In the genomic region with DNA sequence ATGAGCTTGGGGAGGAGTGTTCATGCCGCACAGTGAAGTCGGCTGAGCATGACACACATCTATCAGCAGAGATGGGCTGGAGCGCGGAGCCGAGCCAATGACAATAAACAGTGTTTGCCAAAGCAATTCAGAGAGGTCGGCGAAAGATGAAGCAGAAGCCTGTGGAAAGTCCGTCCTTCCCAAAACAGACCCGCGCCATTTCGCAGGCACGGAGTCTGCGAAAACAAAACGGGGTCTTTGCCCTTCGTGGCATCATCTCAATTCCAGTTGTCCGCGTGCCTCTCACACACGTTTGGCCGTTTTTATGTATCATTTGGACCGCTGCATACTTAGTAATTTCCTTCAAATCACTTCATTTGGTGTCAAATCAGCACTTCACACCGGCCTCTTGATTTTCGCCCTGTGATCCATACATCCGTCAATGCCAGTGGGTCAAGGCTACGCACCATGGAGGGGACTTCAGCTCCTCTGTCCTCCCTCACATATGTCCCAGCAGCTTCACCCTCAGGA, we compare ENCODE assay signal across 19 cellular contexts.
DNase-seq lines count a peak whose midpoint lies in the region; ATAC-seq and TF ChIP-seq lines count a peak whose summit lies in the region.
"Had no signal": no experiment of that assay in that cellular context is flagged by ENCODE, and none has a peak within 500 bp of the region (broad histone marks: within the 10 kb centered on the region; RNA-seq: fewer than 3 reads in every experiment).

No MANE protein-coding gene starts in this region.

- H3K9ac ChIP-seq in liver (ENCODE audit: low read depth in 1 of 2, low read length in 2 of 2), result no peak overlapping the region

- 37% methylated on average over 24 of the region's 24 CpGs for WGBS in liver

- ATAC-seq in Right ventricle myocardium superior (ENCODE audit: poor library complexity) (peak; percentile 52), Right ventricle myocardium inferior (no peak)
- ATAC-seq: GM23338; naive thymus-derived CD4-positive, alpha-beta T cell; T-cell had no signal

- TF ChIP-seq CTCF in liver (IDR thresholded peaks at IDR 0.05; ENCODE audit: low read depth, low read length, missing input control), result no peak

- peaks cover 19 to 44% (median 41%) of the 10 kb centered on the region in 4 donors for H3K4me1 ChIP-seq in liver (ENCODE audit: control insufficient read depth in 4 of 4, insufficient read depth in 4 of 4, low read length in 3 of 4)
- H3K4me1 ChIP-seq: Caco-2, upper lobe of left lung had no signal

- DNase-seq in Right ventricle myocardium superior (peak; percentile 53), Right ventricle myocardium inferior (ENCODE audit: missing footprints) (no peak), dermis blood vessel endothelial cell (peak; percentile 40), SIG-M5 treated with dmso at 0.1 percent for 504 hours (lab: John Stamatoyannopoulos, UW; ENCODE audit: unreplicated experiment) (no peak)
- no peak for DNase-seq in activated effector memory CD4-positive, alpha-beta T cell treated with Interleukin-2 at 50 U/mL for 16 hours
- no peak for DNase-seq in activated CD8-positive, alpha-beta memory T cell treated with anti-CD3 and anti-CD28 coated beads, Interleukin-2, amount 50 U/mL, for 48 hours
- DNase-seq in activated T-cell treated with anti-CD3 and anti-CD28 coated beads, Interleukin-2, amount 50 U/mL, for 48 hours, result no peak
- DNase-seq: activated B cell treated with CpG ODN at 0.5 μM for 24 hours; activated CD8-positive, alpha-beta memory T cell treated with anti-CD3 and anti-CD28 coated beads, Interleukin-2, amount 50 U/mL, for 4 hours; activated naive CD8-positive, alpha-beta T cell treated with anti-CD3 and anti-CD28 coated beads for 36 hours; caudate nucleus; naive thymus-derived CD4-positive, alpha-beta T cell; PC-9; stimulated activated CD8-positive, alpha-beta memory T cell treated with anti-CD3 and anti-CD28 coated beads, Interleukin-4, amount 100 ng/mL, for 48 hours; T-cell; upper lobe of left lung had no signal

- no peaks in the 10 kb centered on the region for H3K36me3 ChIP-seq in liver (ENCODE audit: control insufficient read depth in 4 of 4, insufficient read depth in 3 of 4, low read depth in 1 of 4, low read length in 3 of 4)
- H3K36me3 ChIP-seq: upper lobe of left lung had no signal

- TF ChIP-seq RAD21 in liver (IDR thresholded peaks at IDR 0.05), result peak in 1 of 2 donors; percentile 32

- H3K9me3 ChIP-seq in liver (ENCODE audit: control insufficient read depth in 4 of 4, low read length in 3 of 4), result no peaks in the 10 kb centered on the region
- H3K9me3 ChIP-seq: Caco-2, upper lobe of left lung had no signal

- peak overlapping the region in 1 of 3 donors; percentile 10 for H3K4me3 ChIP-seq in liver (ENCODE audit: low read depth in 1 of 3, low read length in 3 of 3)
- H3K4me3 ChIP-seq: GM23338, PC-9, upper lobe of left lung had no signal

- intact Hi-C loops in Right ventricle myocardium superior (cut with DNase I), result no loop called here
- intact Hi-C loops in Right ventricle myocardium inferior (cut with DNase I), result no loop called here

- no peaks in the 10 kb centered on the region for H3K27me3 ChIP-seq in liver (ENCODE audit: control insufficient read depth in 4 of 4, insufficient read depth in 4 of 4, low read length in 3 of 4)
- H3K27me3 ChIP-seq: upper lobe of left lung had no signal

- peak overlapping the region; percentile 55 to 87 for H3K27ac ChIP-seq in liver (ENCODE audit: low read depth in 1 of 2, low read length in 2 of 2)
- H3K27ac ChIP-seq: PC-9, upper lobe of left lung had no signal

TF ChIP-seq in liver, 16 proteins besides CTCF, POLR2A, EP300 and RAD21:
- TF ChIP-seq FOXA2 (IDR thresholded peaks at IDR 0.05) (peak; percentile 64), HNF4A (conservative IDR thresholded peaks at IDR 0.05) (peak; percentile 41 to 71), SP1 (IDR thresholded peaks at IDR 0.05) (peak; percentile 42), GABPA (IDR thresholded peaks at IDR 0.05 in 1 of 2, conservative IDR thresholded peaks at IDR 0.05 in 1 of 2) (no peak), TAF1 (conservative IDR thresholded peaks at IDR 0.05) (no peak), HNF4G (IDR thresholded peaks at IDR 0.05) (no peak), EGR1 (IDR thresholded peaks at IDR 0.05; ENCODE audit: low read depth in 2 of 2) (peak in 1 of 2 donors; percentile 34), RXRA (IDR thresholded peaks at IDR 0.05) (peak; percentile 64 to 87), JUND (IDR thresholded peaks at IDR 0.05) (peak in 1 of 2 donors; percentile 28), NR2F2 (IDR thresholded peaks at IDR 0.05) (no peak), YY1 (IDR thresholded peaks at IDR 0.05) (peak; percentile 92), FOXA1 (IDR thresholded peaks at IDR 0.05) (peak; percentile 20)
- TF ChIP-seq, protein P1, sequence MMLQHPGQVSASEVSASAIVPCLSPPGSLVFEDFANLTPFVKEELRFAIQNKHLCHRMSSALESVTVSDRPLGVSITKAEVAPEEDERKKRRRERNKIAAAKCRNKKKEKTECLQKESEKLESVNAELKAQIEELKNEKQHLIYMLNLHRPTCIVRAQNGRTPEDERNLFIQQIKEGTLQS (IDR thresholded peaks at IDR 0.05), result no peak
- TF ChIP-seq, protein P2, sequence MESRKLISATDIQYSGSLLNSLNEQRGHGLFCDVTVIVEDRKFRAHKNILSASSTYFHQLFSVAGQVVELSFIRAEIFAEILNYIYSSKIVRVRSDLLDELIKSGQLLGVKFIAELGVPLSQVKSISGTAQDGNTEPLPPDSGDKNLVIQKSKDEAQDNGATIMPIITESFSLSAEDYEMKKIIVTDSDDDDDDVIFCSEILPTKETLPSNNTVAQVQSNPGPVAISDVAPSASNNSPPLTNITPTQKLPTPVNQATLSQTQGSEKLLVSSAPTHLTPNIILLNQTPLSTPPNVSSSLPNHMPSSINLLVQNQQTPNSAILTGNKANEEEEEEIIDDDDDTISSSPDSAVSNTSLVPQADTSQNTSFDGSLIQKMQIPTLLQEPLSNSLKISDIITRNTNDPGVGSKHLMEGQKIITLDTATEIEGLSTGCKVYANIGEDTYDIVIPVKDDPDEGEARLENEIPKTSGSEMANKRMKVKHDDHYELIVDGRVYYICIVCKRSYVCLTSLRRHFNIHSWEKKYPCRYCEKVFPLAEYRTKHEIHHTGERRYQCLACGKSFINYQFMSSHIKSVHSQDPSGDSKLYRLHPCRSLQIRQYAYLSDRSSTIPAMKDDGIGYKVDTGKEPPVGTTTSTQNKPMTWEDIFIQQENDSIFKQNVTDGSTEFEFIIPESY (IDR thresholded peaks at IDR 0.05), result peak; percentile 28
- TF ChIP-seq, protein P3, sequence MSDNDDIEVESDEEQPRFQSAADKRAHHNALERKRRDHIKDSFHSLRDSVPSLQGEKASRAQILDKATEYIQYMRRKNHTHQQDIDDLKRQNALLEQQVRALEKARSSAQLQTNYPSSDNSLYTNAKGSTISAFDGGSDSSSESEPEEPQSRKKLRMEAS (IDR thresholded peaks at IDR 0.05), result peak; percentile 48
- TF ChIP-seq, protein P4, sequence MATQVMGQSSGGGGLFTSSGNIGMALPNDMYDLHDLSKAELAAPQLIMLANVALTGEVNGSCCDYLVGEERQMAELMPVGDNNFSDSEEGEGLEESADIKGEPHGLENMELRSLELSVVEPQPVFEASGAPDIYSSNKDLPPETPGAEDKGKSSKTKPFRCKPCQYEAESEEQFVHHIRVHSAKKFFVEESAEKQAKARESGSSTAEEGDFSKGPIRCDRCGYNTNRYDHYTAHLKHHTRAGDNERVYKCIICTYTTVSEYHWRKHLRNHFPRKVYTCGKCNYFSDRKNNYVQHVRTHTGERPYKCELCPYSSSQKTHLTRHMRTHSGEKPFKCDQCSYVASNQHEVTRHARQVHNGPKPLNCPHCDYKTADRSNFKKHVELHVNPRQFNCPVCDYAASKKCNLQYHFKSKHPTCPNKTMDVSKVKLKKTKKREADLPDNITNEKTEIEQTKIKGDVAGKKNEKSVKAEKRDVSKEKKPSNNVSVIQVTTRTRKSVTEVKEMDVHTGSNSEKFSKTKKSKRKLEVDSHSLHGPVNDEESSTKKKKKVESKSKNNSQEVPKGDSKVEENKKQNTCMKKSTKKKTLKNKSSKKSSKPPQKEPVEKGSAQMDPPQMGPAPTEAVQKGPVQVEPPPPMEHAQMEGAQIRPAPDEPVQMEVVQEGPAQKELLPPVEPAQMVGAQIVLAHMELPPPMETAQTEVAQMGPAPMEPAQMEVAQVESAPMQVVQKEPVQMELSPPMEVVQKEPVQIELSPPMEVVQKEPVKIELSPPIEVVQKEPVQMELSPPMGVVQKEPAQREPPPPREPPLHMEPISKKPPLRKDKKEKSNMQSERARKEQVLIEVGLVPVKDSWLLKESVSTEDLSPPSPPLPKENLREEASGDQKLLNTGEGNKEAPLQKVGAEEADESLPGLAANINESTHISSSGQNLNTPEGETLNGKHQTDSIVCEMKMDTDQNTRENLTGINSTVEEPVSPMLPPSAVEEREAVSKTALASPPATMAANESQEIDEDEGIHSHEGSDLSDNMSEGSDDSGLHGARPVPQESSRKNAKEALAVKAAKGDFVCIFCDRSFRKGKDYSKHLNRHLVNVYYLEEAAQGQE (IDR thresholded peaks at IDR 0.05), result peak; percentile 77

Comparison
In these comparisons a context has a peak if more than half of its experiments do, and no peak if none do; other contexts are left out.
1. DNase-seq: peak in Right ventricle myocardium superior (single experiment) and dermis blood vessel endothelial cell (single experiment); none in Right ventricle myocardium inferior (single experiment), activated effector memory CD4-positive, alpha-beta T cell treated with Interleukin-2 at 50 U/mL for 16 hours (single experiment), SIG-M5 treated with dmso at 0.1 percent for 504 hours (single experiment), activated CD8-positive, alpha-beta memory T cell treated with anti-CD3 and anti-CD28 coated beads, Interleukin-2, amount 50 U/mL, for 48 hours (single experiment) and activated T-cell treated with anti-CD3 and anti-CD28 coated beads, Interleukin-2, amount 50 U/mL, for 48 hours (0 of 2).